Comparison of ENCODE assay signal across 1 cellular context in genomic region chr17:4956493-4957061, GRCh38.
TF ChIP-seq lines count a peak whose summit lies in the region.

No MANE protein-coding gene starts in this region.

TF ChIP-seq in endothelial cell of umbilical vein, 7 proteins besides CTCF, POLR2A, EP300 and RAD21:
- TF ChIP-seq FOS (IDR thresholded peaks at IDR 0.05; ENCODE audit: borderline replicate concordance, insufficient read depth, low read length) (no peak), GATA2 (IDR thresholded peaks at IDR 0.05; ENCODE audit: insufficient read depth, insufficient read length, low read depth, low read length) (no peak), EZH2 (IDR thresholded peaks at IDR 0.05; ENCODE audit: borderline replicate concordance, low read depth, low read length, severe bottlenecking) (no peak), POLR2AphosphoS5 (IDR thresholded peaks at IDR 0.05; ENCODE audit: insufficient read depth, low read depth, low read length) (no peak), MYC (IDR thresholded peaks at IDR 0.05; ENCODE audit: low read depth, low read length) (no peak), JUN (IDR thresholded peaks at IDR 0.05; ENCODE audit: borderline replicate concordance, insufficient read depth, insufficient read length, low read depth) (no peak)
TF ChIP-seq in endothelial cell of umbilical vein: peak in this region for 0.
